ENCODE assay signal across 1 cellular context in the genomic region with DNA sequence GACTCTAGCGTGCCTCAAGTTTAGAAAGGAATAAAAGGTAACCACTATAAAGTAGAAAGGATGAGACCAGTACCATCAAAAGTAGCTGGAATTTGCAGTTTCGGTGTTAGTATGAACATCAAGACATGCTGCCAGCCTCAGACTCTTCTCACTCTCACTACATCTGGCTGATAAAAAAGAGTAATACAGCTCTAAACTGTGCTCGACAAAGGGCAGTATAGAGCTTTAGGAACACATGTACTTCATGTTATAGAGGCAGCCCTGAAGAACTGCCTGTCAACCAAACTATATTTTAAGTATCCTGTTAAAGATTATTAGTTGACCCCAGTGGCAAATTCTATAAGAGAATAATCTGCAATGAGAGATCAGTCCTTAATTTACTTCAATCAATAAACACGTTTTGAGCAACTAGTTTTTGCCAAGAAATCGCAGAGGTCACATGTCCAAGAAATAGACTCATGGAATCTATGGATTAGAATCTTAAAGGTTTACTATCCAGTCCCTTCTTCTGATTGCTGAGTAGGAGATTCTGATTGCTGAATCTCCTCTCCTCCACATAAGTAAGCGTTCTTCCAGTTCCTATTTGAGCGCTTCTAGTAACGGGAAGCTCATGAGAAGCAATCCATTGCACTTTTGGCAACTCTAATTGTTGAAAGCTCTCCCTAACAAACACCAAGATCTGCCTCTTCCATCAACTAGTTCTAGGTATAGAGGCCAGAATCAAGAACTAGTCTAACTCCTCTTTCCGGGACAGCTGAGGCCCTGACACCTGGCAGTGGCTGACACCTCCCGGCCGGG.
TF ChIP-seq lines count a peak whose summit lies in the region.

No MANE protein-coding gene starts in this region.

TF ChIP-seq in A549, 52 proteins besides CTCF, POLR2A, EP300 and RAD21 (continued from another document):
- TF ChIP-seq, protein P1, sequence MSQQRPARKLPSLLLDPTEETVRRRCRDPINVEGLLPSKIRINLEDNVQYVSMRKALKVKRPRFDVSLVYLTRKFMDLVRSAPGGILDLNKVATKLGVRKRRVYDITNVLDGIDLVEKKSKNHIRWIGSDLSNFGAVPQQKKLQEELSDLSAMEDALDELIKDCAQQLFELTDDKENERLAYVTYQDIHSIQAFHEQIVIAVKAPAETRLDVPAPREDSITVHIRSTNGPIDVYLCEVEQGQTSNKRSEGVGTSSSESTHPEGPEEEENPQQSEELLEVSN (IDR thresholded peaks at IDR 0.05; ENCODE audit: borderline replicate concordance, low read depth), result no peak
- TF ChIP-seq SMC3 (IDR thresholded peaks at IDR 0.05) (no peak), ESRRA (IDR thresholded peaks at IDR 0.05; ENCODE audit: borderline replicate concordance, low read length) (no peak), CBX2 (IDR thresholded peaks at IDR 0.05; ENCODE audit: borderline replicate concordance, low read depth) (no peak)
